ENCODE assay signal across 8 cellular contexts in the genomic region with DNA sequence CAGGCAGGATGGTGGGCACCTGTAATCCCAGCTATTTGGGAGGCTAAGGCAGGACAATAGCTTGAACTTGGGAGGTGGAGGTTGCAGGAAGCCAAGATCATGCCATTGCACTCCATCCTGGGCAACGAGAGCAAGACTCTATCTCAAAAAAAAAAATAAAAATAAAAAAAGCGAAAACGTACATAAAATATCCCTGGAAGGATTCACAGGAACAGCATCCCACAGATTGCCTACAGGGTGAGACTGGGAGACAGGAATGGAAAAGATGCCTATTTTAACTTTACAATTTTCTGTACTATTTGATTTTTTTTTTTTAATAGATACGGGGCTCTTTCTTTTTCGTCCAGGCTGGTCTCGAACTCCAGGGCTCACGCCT. TPM values are rescaled to one million over a fixed set of nuclear protein-coding genes. Genes with fewer than 3 reads are reported as not detected.
DNase-seq lines count a peak whose midpoint lies in the region; ATAC-seq, FAIRE-seq and TF ChIP-seq lines count a peak whose summit lies in the region.

No MANE protein-coding gene starts in this region.

- no peak for FAIRE-seq in keratinocyte (lab: Jason Lieb, UNC)

- H3K27ac ChIP-seq in keratinocyte (ENCODE audit: control insufficient read depth, insufficient read depth, low read length) (peak overlapping the region; percentile 29), stomach smooth muscle (ENCODE audit: low read length) (no peak overlapping the region)

- DNase-seq in T-helper 2 cell treated with Interferon-gamma antibody and Interleukin-4, amounts not matched to agents 5 μg/mL and 100 μg/mL, for 36 hours (ENCODE audit: low spot score): no peak
- DNase-seq in T-helper 2 cell: no peak
- no peak for DNase-seq in keratinocyte (ENCODE audit: low read depth, low spot score)

- H3K4me1 ChIP-seq in keratinocyte (ENCODE audit: control insufficient read depth, extremely low read depth, insufficient read depth, low read length) (peaks cover 2% of the 10 kb centered on the region), stomach smooth muscle (ENCODE audit: control insufficient read depth, insufficient read depth, low read length) (peaks cover 4% of the 10 kb centered on the region)

- ATAC-seq in GM18520 (IDR thresholded peaks at IDR 0.05; ENCODE audit: unreplicated experiment) (no peak), HG02981 (IDR thresholded peaks at IDR 0.05; ENCODE audit: unreplicated experiment) (no peak), GM19452 (IDR thresholded peaks at IDR 0.05; ENCODE audit: unreplicated experiment) (no peak)

- TF ChIP-seq CTCF in keratinocyte (optimal IDR thresholded peaks at IDR 0.05 in 1 of 3, IDR thresholded peaks at IDR 0.05 in 1 of 3, conservative IDR thresholded peaks at IDR 0.05 in 1 of 3; ENCODE audit: extremely low read depth in 1 of 3, insufficient read depth in 2 of 3, low read length in 3 of 3): no peak

- peaks cover 14% of the 10 kb centered on the region for H3K4me1 Mint-ChIP-seq in T-helper 2 cell treated with Interferon-gamma antibody and Interleukin-4, amounts not matched to agents 5 μg/mL and 100 μg/mL, for 36 hours (ENCODE audit: low read depth)
- peaks cover 19% of the 10 kb centered on the region for H3K4me1 Mint-ChIP-seq in activated naive CD8-positive, alpha-beta T cell (ENCODE audit: low read depth)

- no peaks in the 10 kb centered on the region for H3K36me3 Mint-ChIP-seq in T-helper 2 cell treated with Interferon-gamma antibody and Interleukin-4, amounts not matched to agents 5 μg/mL and 100 μg/mL, for 36 hours (ENCODE audit: low read depth)
- H3K36me3 Mint-ChIP-seq in activated naive CD8-positive, alpha-beta T cell: peaks cover 2% of the 10 kb centered on the region

- H3K9me3 Mint-ChIP-seq in T-helper 2 cell treated with Interferon-gamma antibody and Interleukin-4, amounts not matched to agents 5 μg/mL and 100 μg/mL, for 36 hours: no peaks in the 10 kb centered on the region
- no peaks in the 10 kb centered on the region for H3K9me3 Mint-ChIP-seq in activated naive CD8-positive, alpha-beta T cell (ENCODE audit: low read depth)

- H3K36me3 ChIP-seq in keratinocyte (ENCODE audit: control insufficient read depth in 2 of 2, extremely low read depth in 1 of 2, insufficient read depth in 2 of 2, low read length in 2 of 2) (no peaks in the 10 kb centered on the region), stomach smooth muscle (ENCODE audit: control insufficient read depth in 2 of 2, insufficient read depth in 2 of 2, low read length in 2 of 2) (no peaks in the 10 kb centered on the region)

- peak overlapping the region; percentile 80 for H3K27ac Mint-ChIP-seq in T-helper 2 cell treated with Interferon-gamma antibody and Interleukin-4, amounts not matched to agents 5 μg/mL and 100 μg/mL, for 36 hours
- peak overlapping the region; percentile 85 for H3K27ac Mint-ChIP-seq in activated naive CD8-positive, alpha-beta T cell

- H2AFZ ChIP-seq in keratinocyte (ENCODE audit: control insufficient read depth, low read length): peak overlapping the region; percentile 87

- peak overlapping the region; percentile 50 to 73 (median 67) for H3K4me3 ChIP-seq in keratinocyte (ENCODE audit: control insufficient read depth in 2 of 3, extremely low read depth in 1 of 3, insufficient read depth in 2 of 3, low read depth in 1 of 3, low read length in 3 of 3)
- H3K4me3 ChIP-seq in stomach smooth muscle (ENCODE audit: low read length in 2 of 2): peak overlapping the region; percentile 78 to 80

- H3K9ac ChIP-seq in keratinocyte (ENCODE audit: control insufficient read depth, extremely low read depth, insufficient read depth, low read length) (peak overlapping the region; percentile 69), stomach smooth muscle (ENCODE audit: low read length in 2 of 2) (peak overlapping the region; percentile 58 to 83)

- H3K9me1 ChIP-seq in keratinocyte (ENCODE audit: control insufficient read depth, extremely low read depth, insufficient read depth, low read length): no peaks in the 10 kb centered on the region

- dilution Hi-C loops in keratinocyte (cut with MboI; ENCODE audit: extremely low pct_ligation_motif_present, low sequenced_read_pairs): no loop called here

- H3K4me3 Mint-ChIP-seq in T-helper 2 cell treated with Interferon-gamma antibody and Interleukin-4, amounts not matched to agents 5 μg/mL and 100 μg/mL, for 36 hours: peak overlapping the region; percentile 90
- H3K4me3 Mint-ChIP-seq in activated naive CD8-positive, alpha-beta T cell: peak overlapping the region; percentile 92

- no peaks in the 10 kb centered on the region for H4K20me1 ChIP-seq in keratinocyte (ENCODE audit: control insufficient read depth, extremely low read depth, insufficient read depth, low read length)

- peak overlapping the region; percentile 70 for H3K4me2 ChIP-seq in keratinocyte (ENCODE audit: control insufficient read depth, extremely low read depth, insufficient read depth, low read depth, low read length)

- H3K27me3 ChIP-seq in keratinocyte (ENCODE audit: control insufficient read depth, extremely low read depth, insufficient read depth, low read length) (no peaks in the 10 kb centered on the region), stomach smooth muscle (ENCODE audit: control insufficient read depth in 1 of 2, insufficient read depth in 2 of 2, low read length in 2 of 2) (peaks cover 8 to 14% of the 10 kb centered on the region in 2 donors)

- H3K9me3 ChIP-seq in keratinocyte (ENCODE audit: control insufficient read depth, low read depth, low read length): no peaks in the 10 kb centered on the region
- H3K9me3 ChIP-seq in stomach smooth muscle (ENCODE audit: control insufficient read depth in 2 of 2, low read length in 2 of 2): no peaks in the 10 kb centered on the region

- H3K79me2 ChIP-seq in keratinocyte (ENCODE audit: control insufficient read depth, insufficient read depth, low read length): peaks cover 16% of the 10 kb centered on the region

- peaks cover 32% of the 10 kb centered on the region for H3K27me3 Mint-ChIP-seq in T-helper 2 cell treated with Interferon-gamma antibody and Interleukin-4, amounts not matched to agents 5 μg/mL and 100 μg/mL, for 36 hours (ENCODE audit: low read depth)
- H3K27me3 Mint-ChIP-seq in activated naive CD8-positive, alpha-beta T cell: no peaks in the 10 kb centered on the region

RNA-seq across cellular contexts. Expression of gene NBPF3, which starts 0.6 kb away (rescaled TPM):
- polyA plus RNA-seq in keratinocyte: 6.0 to 8.0 TPM (median 6.8 TPM) in 3 replicates
- polyA plus RNA-seq in keratinocyte (2011; ENCODE audit: low read depth): 2.5 TPM
- 4.1 and 5.0 TPM in 2 replicates for polyA plus RNA-seq in keratinocyte (2011; cell fraction: cytosol; rRNA removed)
- 11.7 and 12.5 TPM in 2 replicates for polyA plus RNA-seq in keratinocyte (2011; cell fraction: nucleus; rRNA removed)
- 3.9 and 6.0 TPM in 2 replicates for polyA plus RNA-seq in keratinocyte (2012; ENCODE audit: low replicate concordance)
- polyA minus RNA-seq in keratinocyte: 4.1 to 14.7 TPM (median 10.2 TPM) in 3 replicates
- polyA minus RNA-seq in keratinocyte (2011; cell fraction: cytosol; rRNA and poly(A)+ RNA removed): 2.9 TPM
- polyA minus RNA-seq in keratinocyte (2011; cell fraction: nucleus; rRNA and poly(A)+ RNA removed): 4.2 and 8.7 TPM in 2 replicates
